19 cellular contexts compared by ENCODE assay signal in genomic region chr17:55584055-55584685, GRCh38.
DNase-seq lines count a peak whose midpoint lies in the region; ATAC-seq and TF ChIP-seq lines count a peak whose summit lies in the region.
"Had no signal": no experiment of that assay in that cellular context is flagged by ENCODE, and none has a peak within 500 bp of the region (broad histone marks: within the 10 kb centered on the region; RNA-seq: fewer than 3 reads in every experiment).

No MANE protein-coding gene starts in this region.

- H3K4me1 ChIP-seq in subcutaneous abdominal adipose tissue (ENCODE audit: control insufficient read depth in 5 of 5, insufficient read depth in 5 of 5, low read length in 5 of 5), result peaks cover 3 to 35% (median 28%) of the 10 kb centered on the region in 5 donors
- H3K4me1 ChIP-seq: colonic mucosa, SJCRH30 had no signal

- no peak for DNase-seq in left cardiac atrium
- no peak for DNase-seq in left ventricle myocardium superior
- DNase-seq in SKM-1 treated with dmso at 0.1 percent for 144 hours (lab: John Stamatoyannopoulos, UW; ENCODE audit: unreplicated experiment), result peak; percentile 84
- DNase-seq in fibroblast of the aortic adventitia (ENCODE audit: low read depth), result peak; percentile 68
- no peak for DNase-seq in HUDEP-2 (lab: John Stamatoyannopoulos, UW; ENCODE audit: unreplicated experiment in 76 of 76)
- no peak for DNase-seq in NCI-H187 treated with DMSO at 0.1 percent for 48 hours (lab: John Stamatoyannopoulos, UW)
- no peak for DNase-seq in NCI-H69 (lab: John Stamatoyannopoulos, UW)
- DNase-seq: activated CD8-positive, alpha-beta memory T cell treated with anti-CD3 and anti-CD28 coated beads, Interleukin-2, amount 10 ng/mL, durations not matched to agents 7 days and 5 days; activated naive CD8-positive, alpha-beta T cell treated with anti-CD3 and anti-CD28 coated beads, Interleukin-2, amount 10 ng/mL, durations not matched to agents 7 days and 5 days; colonic mucosa; DMS153; heart left ventricle; NCI-H1105 treated with DMSO at 0.1 percent for 48 hours; NCI-H524 treated with DMSO at 0.1 percent for 48 hours; SJCRH30; transverse colon had no signal

- no peaks in the 10 kb centered on the region for H3K27me3 ChIP-seq in subcutaneous abdominal adipose tissue (ENCODE audit: control insufficient read depth in 5 of 5, insufficient read depth in 4 of 5, low read length in 5 of 5)
- H3K27me3 ChIP-seq: colonic mucosa, heart left ventricle, SJCRH30, transverse colon had no signal

- no peaks in the 10 kb centered on the region for H3K9me3 ChIP-seq in subcutaneous abdominal adipose tissue (ENCODE audit: control insufficient read depth in 5 of 5, low read length in 5 of 5)
- H3K9me3 ChIP-seq: colonic mucosa, heart left ventricle, SJCRH30, transverse colon had no signal

- TF ChIP-seq CTCF in fibroblast of the aortic adventitia (IDR thresholded peaks at IDR 0.05; ENCODE audit: insufficient read depth, low read length), result no peak

- no peaks in the 10 kb centered on the region for H3K36me3 ChIP-seq in subcutaneous abdominal adipose tissue (ENCODE audit: control insufficient read depth in 5 of 5, insufficient read depth in 5 of 5, low read length in 5 of 5)
- H3K36me3 ChIP-seq: colonic mucosa, heart left ventricle, SJCRH30, transverse colon had no signal

- intact Hi-C loops in left cardiac atrium (cut with DNase I) (no loop called here), left ventricle myocardium superior (cut with micrococcal nuclease) (no loop called here)

- peak overlapping the region in 1 of 5 donors; percentile 38 for H3K9ac ChIP-seq in subcutaneous abdominal adipose tissue (ENCODE audit: low read length in 5 of 5)

- ATAC-seq in left cardiac atrium (peak; percentile 41 to 63), left ventricle myocardium superior (no peak)
- ATAC-seq: activated CD8-positive, alpha-beta memory T cell treated with anti-CD3 and anti-CD28 coated beads, Interleukin-2, amount 10 ng/mL, durations not matched to agents 7 days and 5 days; GM12878 had no signal

- H3K4me3 ChIP-seq in fibroblast of the aortic adventitia (ENCODE audit: low read depth, low read length), result no peak overlapping the region
- peak overlapping the region in 1 of 5 donors; percentile 19 for H3K4me3 ChIP-seq in subcutaneous abdominal adipose tissue (ENCODE audit: low read depth in 1 of 5, low read length in 5 of 5)
- H3K4me3 ChIP-seq: colonic mucosa, GM12878, heart left ventricle, SJCRH30, transverse colon had no signal

- H3K27ac ChIP-seq in subcutaneous abdominal adipose tissue (ENCODE audit: low read depth, low read length), result peak overlapping the region; percentile 45
- H3K27ac ChIP-seq: colonic mucosa, SJCRH30, transverse colon, VCaP had no signal

Comparison
In these comparisons a context has a peak if more than half of its experiments do, and no peak if none do; other contexts are left out.
1. DNase-seq: peak in SKM-1 treated with dmso at 0.1 percent for 144 hours (single experiment) and fibroblast of the aortic adventitia (single experiment); none in left cardiac atrium (single experiment), left ventricle myocardium superior (single experiment), HUDEP-2 (0 of 76), NCI-H187 treated with DMSO at 0.1 percent for 48 hours (single experiment) and NCI-H69 (single experiment).